25 cellular contexts compared by ENCODE assay signal in the genomic region with DNA sequence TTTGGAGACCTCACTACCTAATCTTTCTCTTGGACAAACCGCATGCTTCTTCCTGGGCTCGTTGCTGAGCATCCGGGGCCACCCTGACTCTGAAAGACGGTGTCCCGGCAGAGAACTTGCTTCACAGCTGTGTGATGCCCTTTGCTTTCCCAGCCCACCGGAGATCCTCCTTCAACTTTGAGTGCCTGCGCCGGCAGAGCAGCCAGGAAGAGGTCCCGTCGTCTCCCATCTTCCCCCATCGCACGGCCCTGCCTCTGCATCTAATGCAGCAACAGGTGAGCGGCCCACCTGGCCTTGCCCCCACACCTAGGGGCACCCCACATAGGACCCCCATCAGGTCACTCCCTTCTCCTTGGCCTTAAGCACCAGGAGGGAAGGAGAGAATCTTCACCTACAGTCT. TPM values are rescaled to one million over a fixed set of nuclear protein-coding genes. Genes with fewer than 3 reads are reported as not detected.
"Had no signal": no experiment of that assay in that cellular context is flagged by ENCODE, and none has a peak within 500 bp of the region (broad histone marks: within the 10 kb centered on the region; RNA-seq: fewer than 3 reads in every experiment).

No MANE protein-coding gene starts in this region.

- H3K4me1 Mint-ChIP-seq: activated naive CD8-positive, alpha-beta T cell treated with anti-CD3 and anti-CD28 coated beads, Interleukin-2, amount 50 U/mL, for 24 hours had no signal

- H3K27ac ChIP-seq: heart right ventricle, lower lobe of right lung, prostate gland, right atrium auricular region, skin epidermis, stomach, suprapubic skin, vagina had no signal

- H3K27ac Mint-ChIP-seq: activated naive CD8-positive, alpha-beta T cell treated with anti-CD3 and anti-CD28 coated beads, Interleukin-2, amount 50 U/mL, for 24 hours; dendritic cell treated with granulocyte-macrophage colony-stimulating factor and Interleukin-4, amounts not matched to agents 40 ng/mL and 50 ng/mL, for 4 days; stimulated activated effector memory CD8-positive, alpha-beta T cell treated with anti-CD3 and anti-CD28 coated beads, Interleukin-12 subunit alpha, Interleukin-12 subunit beta, amount 100 ng/mL, for 72 hours had no signal

- H3K27me3 ChIP-seq: right atrium auricular region, stomach, suprapubic skin, vagina had no signal

- H3K4me1 ChIP-seq: lower lobe of right lung, prostate gland had no signal

- DNase-seq: activated CD4-positive, alpha-beta T cell treated with anti-CD3 and anti-CD28 coated beads for 1 hour; activated CD4-positive, alpha-beta T cell treated with anti-CD3 and anti-CD28 coated beads, Interleukin-2, amount 50 U/mL, for 1 hour; activated naive CD4-positive, alpha-beta T cell treated with anti-CD3 and anti-CD28 coated beads, Interleukin-2, amount 50 U/mL, for 16 hours; activated naive CD8-positive, alpha-beta T cell treated with anti-CD3 and anti-CD28 coated beads, Interleukin-2, amount 50 U/mL, for 24 hours; activated T-cell treated with anti-CD3 and anti-CD28 coated beads, Interleukin-2, amount 50 U/mL, for 48 hours; effector CD4-positive, alpha-beta T cell; erythroblast; foreskin fibroblast; heart right ventricle; kidney; lower lobe of right lung; mesendoderm; naive B cell; stimulated activated CD4-positive, alpha-beta T cell treated with anti-CD3 and anti-CD28 coated beads, Interleukin-2, amount 100 ng/mL, for 24 hours; stomach; T-helper 1 cell; trophoblast cell had no signal

- H3K9me3 ChIP-seq: heart right ventricle, lower lobe of right lung, prostate gland, right atrium auricular region, stomach, suprapubic skin, vagina had no signal

- ATAC-seq: activated naive CD8-positive, alpha-beta T cell treated with anti-CD3 and anti-CD28 coated beads, Interleukin-2, amount 50 U/mL, for 24 hours; heart right ventricle; lower lobe of right lung; stimulated activated effector memory CD8-positive, alpha-beta T cell treated with anti-CD3 and anti-CD28 coated beads, Interleukin-12 subunit alpha, Interleukin-12 subunit beta, amount 100 ng/mL, for 72 hours had no signal

- H3K36me3 Mint-ChIP-seq: naive B cell; stimulated activated effector memory CD8-positive, alpha-beta T cell treated with anti-CD3 and anti-CD28 coated beads, Interleukin-12 subunit alpha, Interleukin-12 subunit beta, amount 100 ng/mL, for 72 hours had no signal

- H3K4me3 ChIP-seq: heart right ventricle, lower lobe of right lung, prostate gland, right atrium auricular region, skin epidermis, stomach, suprapubic skin, vagina had no signal

- H3K4me3 Mint-ChIP-seq: activated naive CD8-positive, alpha-beta T cell treated with anti-CD3 and anti-CD28 coated beads, Interleukin-2, amount 50 U/mL, for 24 hours; dendritic cell treated with granulocyte-macrophage colony-stimulating factor and Interleukin-4, amounts not matched to agents 40 ng/mL and 50 ng/mL, for 4 days; naive B cell; neural crest cell; stimulated activated effector memory CD8-positive, alpha-beta T cell treated with anti-CD3 and anti-CD28 coated beads, Interleukin-12 subunit alpha, Interleukin-12 subunit beta, amount 100 ng/mL, for 72 hours had no signal

- H3K9me3 Mint-ChIP-seq: activated naive CD8-positive, alpha-beta T cell treated with anti-CD3 and anti-CD28 coated beads, Interleukin-2, amount 50 U/mL, for 24 hours; dendritic cell treated with granulocyte-macrophage colony-stimulating factor and Interleukin-4, amounts not matched to agents 40 ng/mL and 50 ng/mL, for 4 days; naive B cell; neural crest cell; stimulated activated effector memory CD8-positive, alpha-beta T cell treated with anti-CD3 and anti-CD28 coated beads, Interleukin-12 subunit alpha, Interleukin-12 subunit beta, amount 100 ng/mL, for 72 hours had no signal

- H3K36me3 ChIP-seq: heart right ventricle, prostate gland, right atrium auricular region, stomach, suprapubic skin, vagina had no signal

RNA-seq across cellular contexts. Expression of a gene that starts 37.9 kb away (rescaled TPM):
- total RNA-seq: vagina had no signal
